8 cellular contexts compared by ENCODE assay signal in genomic region chr2:218993345-218994315, GRCh38. TPM values are rescaled to one million over a fixed set of nuclear protein-coding genes. Genes with fewer than 3 reads are reported as not detected.
DNase-seq lines count a peak whose midpoint lies in the region; ATAC-seq and TF ChIP-seq lines count a peak whose summit lies in the region.

TSS of gene CRYBA2 (minus strand) at chr2:218993422. CDS start at chr2:218993176, 246 bp downstream.

- H3K9me3 ChIP-seq in cardiac muscle cell (ENCODE audit: low read depth), result no peaks in the 10 kb centered on the region
- no peaks in the 10 kb centered on the region for H3K9me3 ChIP-seq in right atrium auricular region
- no peaks in the 10 kb centered on the region for H3K9me3 ChIP-seq in left lung
- H3K9me3 ChIP-seq in naive thymus-derived CD4-positive, alpha-beta T cell (ENCODE audit: control insufficient read depth in 2 of 3, low read length in 3 of 3), result no peaks in the 10 kb centered on the region

- no peak within 1 kb of the TSS for H3K4me3 ChIP-seq in cardiac muscle cell
- peak within 1 kb of the TSS in 1 of 2 donors; percentile 48 for H3K4me3 ChIP-seq in right atrium auricular region
- H3K4me3 ChIP-seq in left lung, result peak within 1 kb of the TSS in 1 of 2 donors; percentile 31
- H3K4me3 ChIP-seq in urinary bladder (ENCODE audit: low read depth, low read length), result peak within 1 kb of the TSS; percentile 41
- H3K4me3 ChIP-seq in naive thymus-derived CD4-positive, alpha-beta T cell (ENCODE audit: low read length), result no peak within 1 kb of the TSS

- ATAC-seq in WTC11, result peak; percentile 8
- peak; percentile 5 for ATAC-seq in left lung
- no peak for ATAC-seq in naive thymus-derived CD4-positive, alpha-beta T cell
- no peak for ATAC-seq in GM19035 (IDR thresholded peaks at IDR 0.05; ENCODE audit: unreplicated experiment)

- peaks cover 100% of the 10 kb centered on the region for H3K27me3 Mint-ChIP-seq in WTC11 (ENCODE audit: low read depth)
- peaks cover 72 to 92% (median 76%) of the 10 kb centered on the region in 5 donors for H3K27me3 Mint-ChIP-seq in naive thymus-derived CD4-positive, alpha-beta T cell

- H3K27ac ChIP-seq in cardiac muscle cell (no peak within 1 kb of the TSS), right atrium auricular region (no peak within 1 kb of the TSS), left lung (no peak within 1 kb of the TSS), urinary bladder (ENCODE audit: low read depth) (no peak within 1 kb of the TSS)
- no peak within 1 kb of the TSS for H3K27ac ChIP-seq in naive thymus-derived CD4-positive, alpha-beta T cell (ENCODE audit: low read depth, low read length)

- CTCF ChIA-PET in WTC11 (lab: Charles Lee), result interaction anchor here (0.6 to 10.6 kb wide), 14 partner anchors 8 to 161 kb away, joined by 3 to 158 read pairs (median 5); partner anchors contain the start of genes CFAP65 and FEV
- CTCF ChIA-PET in naive thymus-derived CD4-positive, alpha-beta T cell (lab: Charles Lee), result interaction anchor here (2.1 kb wide), 1 partner anchor 13 kb away, joined by 7 read pairs; no protein-coding TSS in a partner anchor

- intact Hi-C loops in left lung (cut with DNase I), result no loop called here
- intact Hi-C loops in naive thymus-derived CD4-positive, alpha-beta T cell (cut with micrococcal nuclease), result no loop called here

- TF ChIP-seq CTCF in cardiac muscle cell (IDR thresholded peaks at IDR 0.05; ENCODE audit: low read depth, low read length) (peak; percentile 30), right atrium auricular region (IDR thresholded peaks at IDR 0.05) (no peak), WTC11 (IDR thresholded peaks at IDR 0.05) (no peak), left lung (IDR thresholded peaks at IDR 0.05) (no peak)

- WGBS in urinary bladder, result under 1% methylated on average over 88 of the region's 88 CpGs

- H3K27me3 ChIP-seq in cardiac muscle cell, result peaks cover 89% of the 10 kb centered on the region
- peaks cover 26 to 63% of the 10 kb centered on the region in 2 donors for H3K27me3 ChIP-seq in right atrium auricular region
- peaks cover 77 to 100% of the 10 kb centered on the region in 2 donors for H3K27me3 ChIP-seq in left lung
- peaks cover 5 to 33% of the 10 kb centered on the region in 2 donors for H3K27me3 ChIP-seq in naive thymus-derived CD4-positive, alpha-beta T cell (ENCODE audit: control insufficient read depth in 2 of 2, insufficient read depth in 2 of 2, low read length in 2 of 2)

- H3K4me1 Mint-ChIP-seq in WTC11, result peaks cover 9% of the 10 kb centered on the region
- H3K4me1 Mint-ChIP-seq in naive thymus-derived CD4-positive, alpha-beta T cell, result peaks cover 0 to 14% (median 7%) of the 10 kb centered on the region in 7 donors

- H3K9me3 Mint-ChIP-seq in WTC11, result no peaks in the 10 kb centered on the region
- H3K9me3 Mint-ChIP-seq in naive thymus-derived CD4-positive, alpha-beta T cell, result no peaks in the 10 kb centered on the region

- peak within 1 kb of the TSS; percentile 14 for H3K4me3 Mint-ChIP-seq in WTC11
- peak within 1 kb of the TSS in 4 of 10 donors; percentile 25 to 53 (median 48) for H3K4me3 Mint-ChIP-seq in naive thymus-derived CD4-positive, alpha-beta T cell

- no peak within 1 kb of the TSS for H3K27ac Mint-ChIP-seq in WTC11
- H3K27ac Mint-ChIP-seq in naive thymus-derived CD4-positive, alpha-beta T cell, result no peak within 1 kb of the TSS

- no peak for DNase-seq in cardiac muscle cell (ENCODE audit: low read depth in 1 of 2, low spot score in 1 of 2)
- DNase-seq in right atrium auricular region (ENCODE audit: low spot score), result no peak
- peak; percentile 53 for DNase-seq in WTC11 (ENCODE audit: low spot score)
- peak in 1 of 2 donors; percentile 79 for DNase-seq in left lung
- no peak for DNase-seq in naive thymus-derived CD4-positive, alpha-beta T cell
- no peak for DNase-seq in CD1c-positive myeloid dendritic cell (ENCODE audit: extremely low spot score)

- peaks cover 4% of the 10 kb centered on the region for H3K4me1 ChIP-seq in cardiac muscle cell (ENCODE audit: low read depth)
- H3K4me1 ChIP-seq in right atrium auricular region, result peaks cover 0 to 27% of the 10 kb centered on the region in 2 donors
- peaks cover 8 to 26% of the 10 kb centered on the region in 2 donors for H3K4me1 ChIP-seq in left lung
- H3K4me1 ChIP-seq in urinary bladder (ENCODE audit: insufficient read depth), result no peaks in the 10 kb centered on the region
- peaks cover 0 to 7% of the 10 kb centered on the region in 2 donors for H3K4me1 ChIP-seq in naive thymus-derived CD4-positive, alpha-beta T cell (ENCODE audit: control insufficient read depth in 2 of 2, insufficient read depth in 2 of 2, low read length in 2 of 2)

- H3K36me3 ChIP-seq in cardiac muscle cell (no peaks in the 10 kb centered on the region), right atrium auricular region (no peaks in the 10 kb centered on the region), left lung (no peaks in the 10 kb centered on the region), urinary bladder (ENCODE audit: insufficient read depth) (no peaks in the 10 kb centered on the region)
- no peaks in the 10 kb centered on the region for H3K36me3 ChIP-seq in naive thymus-derived CD4-positive, alpha-beta T cell (ENCODE audit: control insufficient read depth in 2 of 3, insufficient read depth in 3 of 3, low read length in 3 of 3)

- H3K36me3 Mint-ChIP-seq in WTC11, result no peaks in the 10 kb centered on the region
- H3K36me3 Mint-ChIP-seq in naive thymus-derived CD4-positive, alpha-beta T cell, result no peaks in the 10 kb centered on the region

- POLR2A ChIA-PET in WTC11 (lab: Charles Lee), result no interaction called here
- POLR2A ChIA-PET in naive thymus-derived CD4-positive, alpha-beta T cell (lab: Charles Lee), result no interaction called here

TF ChIP-seq in WTC11, 78 proteins besides CTCF, POLR2A, EP300 and RAD21:
- TF ChIP-seq ZNF512 (CRISPR knock-in tag; IDR thresholded peaks at IDR 0.05; ENCODE audit: borderline replicate concordance), result no peak
- peak; percentile 55; the same call in 1 of the 2 replicates for TF ChIP-seq PRDM15 (CRISPR knock-in tag; IDR thresholded peaks at IDR 0.05)
- TF ChIP-seq ZNF423 (CRISPR knock-in tag; IDR thresholded peaks at IDR 0.05), result peak; percentile 83
- peak; percentile 20; the same call in 1 of the 2 replicates for TF ChIP-seq MAX (CRISPR knock-in tag; IDR thresholded peaks at IDR 0.05)
- no peak for TF ChIP-seq TP53 (CRISPR knock-in tag; IDR thresholded peaks at IDR 0.05)
- peak; percentile 47; the same call in 1 of the 2 replicates for TF ChIP-seq ZNF121 (CRISPR knock-in tag; IDR thresholded peaks at IDR 0.05)

RNA-seq across cellular contexts. Expression of gene CRYBA2, which starts in this region (rescaled TPM):
- total RNA-seq in cardiac muscle cell (not detected in 2 replicates), right atrium auricular region (not detected), WTC11 (2021) (not detected in 3 replicates), left lung (not detected), urinary bladder (not detected)
- polyA plus RNA-seq in cardiac muscle cell (not detected in 2 replicates), urinary bladder (not detected)
- total RNA-seq in naive thymus-derived CD4-positive, alpha-beta T cell, result not detected
- not detected for polyA plus RNA-seq in naive thymus-derived CD4-positive, alpha-beta T cell

Comparison
In these comparisons a context has a peak if more than half of its experiments do, and no peak if none do; other contexts are left out.
1. Peak in DNase-seq and ATAC-seq in WTC11; RNA of the gene not detected or under 1 TPM.
2. Peak in ATAC-seq in left lung; RNA of the gene not detected or under 1 TPM.